In genomic region chr10:14757996-14758395, GRCh38 we compare ENCODE assay signal across 18 cellular contexts. TPM values are rescaled to one million over a fixed set of nuclear protein-coding genes. Genes with fewer than 3 reads are reported as not detected.
DNase-seq lines count a peak whose midpoint lies in the region; ATAC-seq, FAIRE-seq and TF ChIP-seq lines count a peak whose summit lies in the region.
"Had no signal": no experiment of that assay in that cellular context is flagged by ENCODE, and none has a peak within 500 bp of the region (broad histone marks: within the 10 kb centered on the region; RNA-seq: fewer than 3 reads in every experiment).

No MANE protein-coding gene starts in this region.

- DNase-seq in GM18507 (ENCODE audit: extremely low spot score, insufficient read length, low read depth) (no peak), NOMO-1 (lab: John Stamatoyannopoulos, UW; ENCODE audit: unreplicated experiment in 2 of 2) (peak; percentile 49 to 79), small intestine (no peak), HT-29 (ENCODE audit: low spot score) (no peak)
- no peak for DNase-seq in central memory CD8-positive, alpha-beta T cell (ENCODE audit: low spot score in 2 of 2)
- no peak for DNase-seq in activated CD8-positive, alpha-beta memory T cell treated with anti-CD3 and anti-CD28 coated beads for 24 hours
- no peak for DNase-seq in activated CD8-positive, alpha-beta memory T cell treated with anti-CD3 and anti-CD28 coated beads, Interleukin-2, amount 10 ng/mL, durations not matched to agents 7 days and 5 days
- DNase-seq: NCI-H1105 treated with DMSO at 0.1 percent for 48 hours; NCI-H187; NCI-H345; NCI-H526 treated with DMSO at 0.1 percent for 48 hours; NK-92 treated with Interleukin-12 subunit alpha and Interleukin-12 subunit beta, amount 100 ng/mL, for 24 hours; Right ventricle myocardium superior had no signal

- 90 to 92% (median 92%) methylated on average over 8 of the region's 8 CpGs for WGBS in small intestine, 3 donors

- no peaks in the 10 kb centered on the region for H3K9me3 ChIP-seq in neutrophil
- H3K9me3 ChIP-seq in small intestine (ENCODE audit: control insufficient read depth, low read depth): no peaks in the 10 kb centered on the region

- no peaks in the 10 kb centered on the region for H3K36me3 Mint-ChIP-seq in central memory CD8-positive, alpha-beta T cell (ENCODE audit: insufficient read depth)
- H3K36me3 Mint-ChIP-seq in activated CD8-positive, alpha-beta memory T cell treated with anti-CD3 and anti-CD28 coated beads, Interleukin-2, amount 10 ng/mL, durations not matched to agents 7 days and 5 days: no peaks in the 10 kb centered on the region

- H3K9me3 Mint-ChIP-seq in central memory CD8-positive, alpha-beta T cell: no peaks in the 10 kb centered on the region
- no peaks in the 10 kb centered on the region for H3K9me3 Mint-ChIP-seq in activated CD8-positive, alpha-beta memory T cell treated with anti-CD3 and anti-CD28 coated beads, Interleukin-2, amount 10 ng/mL, durations not matched to agents 7 days and 5 days (ENCODE audit: low read depth)

- peak; percentile 61 for FAIRE-seq in GM18507 (lab: Jason Lieb, UNC)
- FAIRE-seq in small intestine (lab: Jason Lieb, UNC): no peak
- FAIRE-seq: GM19239, H1, RCC 7860 had no signal

- peak overlapping the region; percentile 9 for H3K4me3 Mint-ChIP-seq in central memory CD8-positive, alpha-beta T cell
- no peak overlapping the region for H3K4me3 Mint-ChIP-seq in activated CD8-positive, alpha-beta memory T cell treated with anti-CD3 and anti-CD28 coated beads, Interleukin-2, amount 10 ng/mL, durations not matched to agents 7 days and 5 days

- H3K4me1 ChIP-seq in neutrophil (ENCODE audit: control insufficient read depth in 1 of 2, insufficient read depth in 1 of 2, low read depth in 1 of 2, low read length in 1 of 2) (peaks cover 15 to 16% of the 10 kb centered on the region in 2 experiments), small intestine (ENCODE audit: control insufficient read depth in 2 of 2, insufficient read depth in 1 of 2, low read depth in 1 of 2, low read length in 1 of 2) (no peaks in the 10 kb centered on the region)

- ATAC-seq in central memory CD8-positive, alpha-beta T cell (replicated peaks; ENCODE audit: extremely low read depth, poor library complexity, severe bottlenecking): no peak
- ATAC-seq in activated CD8-positive, alpha-beta memory T cell treated with anti-CD3 and anti-CD28 coated beads, Interleukin-2, amount 10 ng/mL, durations not matched to agents 7 days and 5 days: no peak

- peaks cover 11% of the 10 kb centered on the region for H3K4me1 Mint-ChIP-seq in central memory CD8-positive, alpha-beta T cell
- H3K4me1 Mint-ChIP-seq in activated CD8-positive, alpha-beta memory T cell treated with anti-CD3 and anti-CD28 coated beads, Interleukin-2, amount 10 ng/mL, durations not matched to agents 7 days and 5 days: peaks cover 3% of the 10 kb centered on the region

- H3K27ac Mint-ChIP-seq in central memory CD8-positive, alpha-beta T cell (ENCODE audit: low read depth): peak overlapping the region; percentile 82
- H3K27ac Mint-ChIP-seq in activated CD8-positive, alpha-beta memory T cell treated with anti-CD3 and anti-CD28 coated beads, Interleukin-2, amount 10 ng/mL, durations not matched to agents 7 days and 5 days: no peak overlapping the region

- H3K4me3 ChIP-seq in neutrophil (ENCODE audit: low read depth in 1 of 2, low read length in 1 of 2) (peak overlapping the region; percentile 13 to 38), small intestine (ENCODE audit: low read depth in 1 of 2, low read length in 2 of 2) (no peak overlapping the region)
- H3K4me3 ChIP-seq: SK-N-MC had no signal

- H3K36me3 ChIP-seq in neutrophil: no peaks in the 10 kb centered on the region
- H3K36me3 ChIP-seq in small intestine (ENCODE audit: control insufficient read depth in 2 of 2, insufficient read depth in 2 of 2, low read length in 2 of 2): no peaks in the 10 kb centered on the region

- no peaks in the 10 kb centered on the region for H3K27me3 Mint-ChIP-seq in central memory CD8-positive, alpha-beta T cell
- peaks cover 2% of the 10 kb centered on the region for H3K27me3 Mint-ChIP-seq in activated CD8-positive, alpha-beta memory T cell treated with anti-CD3 and anti-CD28 coated beads, Interleukin-2, amount 10 ng/mL, durations not matched to agents 7 days and 5 days

- CTCF ChIA-PET in activated CD8-positive, alpha-beta memory T cell treated with anti-CD3 and anti-CD28 coated beads, Interleukin-2, amount 10 ng/mL, durations not matched to agents 7 days and 5 days (lab: Charles Lee): no interaction called here

- H3K27me3 ChIP-seq in neutrophil (no peaks in the 10 kb centered on the region), small intestine (ENCODE audit: control insufficient read depth in 2 of 2, insufficient read depth in 2 of 2, low read length in 2 of 2) (no peaks in the 10 kb centered on the region)

- H3K27ac ChIP-seq in neutrophil (peak overlapping the region; percentile 64), small intestine (ENCODE audit: low read depth in 1 of 2, low read length in 1 of 2) (no peak overlapping the region)
- H3K27ac ChIP-seq: SK-N-MC had no signal

- TF ChIP-seq CTCF in neutrophil (IDR thresholded peaks at IDR 0.05): no peak

RNA-seq across cellular contexts. Expression of gene FAM107B, which starts 16.7 kb away (rescaled TPM):
- total RNA-seq in activated CD8-positive, alpha-beta memory T cell treated with anti-CD3 and anti-CD28 coated beads, Interleukin-2, amount 10 ng/mL, durations not matched to agents 7 days and 5 days: 100 to 1,000 TPM; 114 to 208 TPM
- polyA plus RNA-seq in small intestine: 10 to 100 TPM; 33.3 to 38.7 (median 38.6) TPM
- total RNA-seq in HT-29 (2014; rRNA removed; shearing (Covaris generic)): 11.0 and 14.1 TPM in 2 replicates

Comparison
In these comparisons a context has a peak if more than half of its experiments do, and no peak if none do; other contexts are left out.
1. DNase-seq: peak in NOMO-1 (2 of 2); none in GM18507 (single experiment), central memory CD8-positive, alpha-beta T cell (0 of 2), activated CD8-positive, alpha-beta memory T cell treated with anti-CD3 and anti-CD28 coated beads for 24 hours (single experiment), activated CD8-positive, alpha-beta memory T cell treated with anti-CD3 and anti-CD28 coated beads, Interleukin-2, amount 10 ng/mL, durations not matched to agents 7 days and 5 days (single experiment), small intestine (single experiment) and HT-29 (single experiment).
2. H3K4me3 ChIP-seq: peak in neutrophil (2 of 2); none in small intestine (0 of 2).